ENCODE assay signal across 1 cellular context in the genomic region with DNA sequence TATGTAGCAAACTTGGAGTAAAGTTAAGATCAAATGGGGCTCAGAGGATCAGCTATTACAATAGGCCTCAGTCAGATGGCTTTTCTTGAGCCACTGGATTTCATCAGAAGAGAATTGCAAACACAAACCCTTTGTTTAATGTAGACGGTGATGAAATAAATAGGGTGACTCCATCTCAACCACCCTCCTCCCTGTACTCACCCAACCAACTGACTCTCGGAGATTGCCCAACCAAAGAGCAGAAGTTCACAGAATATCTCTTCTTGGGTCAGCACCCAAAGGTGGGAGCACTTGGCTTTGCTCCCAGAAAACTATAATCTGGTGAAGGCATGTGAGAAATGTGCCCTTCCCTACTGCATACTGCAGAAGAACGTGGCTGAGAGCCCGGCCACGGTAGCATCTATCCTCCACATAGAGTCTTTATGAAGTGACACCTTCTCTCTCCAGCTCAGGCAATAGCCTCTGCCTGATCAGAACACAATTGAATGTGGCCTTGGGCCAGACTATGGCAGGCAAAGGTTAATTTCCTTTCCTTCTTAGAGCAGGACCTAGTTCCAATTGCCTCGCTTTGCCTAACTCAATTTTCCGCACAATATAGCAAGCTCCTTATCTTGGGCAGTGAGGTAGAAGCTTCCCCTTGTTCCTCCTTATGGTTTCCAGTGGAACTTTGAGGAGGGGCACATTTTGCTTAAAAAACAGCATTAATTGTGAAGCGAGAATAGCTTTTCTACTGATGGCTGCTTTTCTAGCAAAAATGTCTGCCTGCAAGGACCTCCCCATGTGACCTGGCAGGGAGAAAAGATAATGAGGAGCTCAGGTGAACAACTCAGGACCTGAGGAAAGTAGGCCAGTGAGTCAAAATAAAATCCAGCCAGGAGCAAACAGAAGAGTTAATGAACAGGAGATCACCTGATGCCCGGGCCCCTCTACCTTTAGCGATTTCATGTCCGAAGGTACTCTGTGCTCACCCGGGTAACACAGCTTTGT.
TF ChIP-seq lines count a peak whose summit lies in the region.

No MANE protein-coding gene starts in this region.

TF ChIP-seq in HepG2, 621 proteins besides CTCF, POLR2A, EP300 and RAD21 (continued from another document and continues in another):
- TF ChIP-seq KDM2A (CRISPR knock-in tag; IDR thresholded peaks at IDR 0.05; ENCODE audit: borderline replicate concordance, low read depth), result peak; percentile 57; the same call in 1 of the 2 replicates
- TF ChIP-seq, protein P1, sequence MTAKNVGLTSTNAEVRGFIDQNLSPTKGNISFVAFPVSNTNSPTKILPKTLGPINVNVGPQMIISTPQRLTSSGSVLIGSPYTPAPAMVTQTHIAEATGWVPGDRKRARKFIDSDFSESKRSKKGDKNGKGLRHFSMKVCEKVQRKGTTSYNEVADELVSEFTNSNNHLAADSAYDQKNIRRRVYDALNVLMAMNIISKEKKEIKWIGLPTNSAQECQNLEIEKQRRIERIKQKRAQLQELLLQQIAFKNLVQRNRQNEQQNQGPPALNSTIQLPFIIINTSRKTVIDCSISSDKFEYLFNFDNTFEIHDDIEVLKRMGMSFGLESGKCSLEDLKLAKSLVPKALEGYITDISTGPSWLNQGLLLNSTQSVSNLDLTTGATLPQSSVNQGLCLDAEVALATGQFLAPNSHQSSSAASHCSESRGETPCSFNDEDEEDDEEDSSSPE (CRISPR knock-in tag; IDR thresholded peaks at IDR 0.05), result no peak
- no peak for TF ChIP-seq ZNF776 (CRISPR knock-in tag; IDR thresholded peaks at IDR 0.05)
- peak; percentile 78; the same call in 1 of the 2 replicates for TF ChIP-seq HNF4G (IDR thresholded peaks at IDR 0.05; ENCODE audit: borderline replicate concordance, low read depth, low read length)
- TF ChIP-seq HNF4G (CRISPR knock-in tag; IDR thresholded peaks at IDR 0.05; ENCODE audit: borderline replicate concordance, low read depth), result peak; percentile 67; the same call in 1 of the 2 replicates
- TF ChIP-seq ZNF614 (CRISPR knock-in tag; IDR thresholded peaks at IDR 0.05; ENCODE audit: borderline replicate concordance), result peak; percentile 61; the same call in 1 of the 2 replicates
- no peak for TF ChIP-seq ZNF737 (CRISPR knock-in tag; IDR thresholded peaks at IDR 0.05; ENCODE audit: borderline replicate concordance)
- TF ChIP-seq SNAI1 (CRISPR knock-in tag; IDR thresholded peaks at IDR 0.05; ENCODE audit: borderline replicate concordance), result no peak
- no peak for TF ChIP-seq DR1 (CRISPR knock-in tag; IDR thresholded peaks at IDR 0.05)
- no peak for TF ChIP-seq GABPB1 (CRISPR knock-in tag; IDR thresholded peaks at IDR 0.05)
- TF ChIP-seq, protein P2, sequence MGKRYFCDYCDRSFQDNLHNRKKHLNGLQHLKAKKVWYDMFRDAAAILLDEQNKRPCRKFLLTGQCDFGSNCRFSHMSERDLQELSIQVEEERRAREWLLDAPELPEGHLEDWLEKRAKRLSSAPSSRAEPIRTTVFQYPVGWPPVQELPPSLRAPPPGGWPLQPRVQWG (CRISPR knock-in tag; IDR thresholded peaks at IDR 0.05; ENCODE audit: borderline replicate concordance, low read depth), result no peak
- TF ChIP-seq ZMYM4 (CRISPR knock-in tag; IDR thresholded peaks at IDR 0.05), result peak; percentile 88
- TF ChIP-seq, protein P3, sequence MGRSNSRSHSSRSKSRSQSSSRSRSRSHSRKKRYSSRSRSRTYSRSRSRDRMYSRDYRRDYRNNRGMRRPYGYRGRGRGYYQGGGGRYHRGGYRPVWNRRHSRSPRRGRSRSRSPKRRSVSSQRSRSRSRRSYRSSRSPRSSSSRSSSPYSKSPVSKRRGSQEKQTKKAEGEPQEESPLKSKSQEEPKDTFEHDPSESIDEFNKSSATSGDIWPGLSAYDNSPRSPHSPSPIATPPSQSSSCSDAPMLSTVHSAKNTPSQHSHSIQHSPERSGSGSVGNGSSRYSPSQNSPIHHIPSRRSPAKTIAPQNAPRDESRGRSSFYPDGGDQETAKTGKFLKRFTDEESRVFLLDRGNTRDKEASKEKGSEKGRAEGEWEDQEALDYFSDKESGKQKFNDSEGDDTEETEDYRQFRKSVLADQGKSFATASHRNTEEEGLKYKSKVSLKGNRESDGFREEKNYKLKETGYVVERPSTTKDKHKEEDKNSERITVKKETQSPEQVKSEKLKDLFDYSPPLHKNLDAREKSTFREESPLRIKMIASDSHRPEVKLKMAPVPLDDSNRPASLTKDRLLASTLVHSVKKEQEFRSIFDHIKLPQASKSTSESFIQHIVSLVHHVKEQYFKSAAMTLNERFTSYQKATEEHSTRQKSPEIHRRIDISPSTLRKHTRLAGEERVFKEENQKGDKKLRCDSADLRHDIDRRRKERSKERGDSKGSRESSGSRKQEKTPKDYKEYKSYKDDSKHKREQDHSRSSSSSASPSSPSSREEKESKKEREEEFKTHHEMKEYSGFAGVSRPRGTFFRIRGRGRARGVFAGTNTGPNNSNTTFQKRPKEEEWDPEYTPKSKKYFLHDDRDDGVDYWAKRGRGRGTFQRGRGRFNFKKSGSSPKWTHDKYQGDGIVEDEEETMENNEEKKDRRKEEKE (IDR thresholded peaks at IDR 0.05), result no peak
- peak; percentile 65 for TF ChIP-seq SAP130 (CRISPR knock-in tag; IDR thresholded peaks at IDR 0.05; ENCODE audit: low read depth)
- peak; percentile 68; the same call in 1 of the 2 replicates for TF ChIP-seq MAZ (IDR thresholded peaks at IDR 0.05; ENCODE audit: borderline replicate concordance, low read depth, low read length)
- no peak for TF ChIP-seq MAZ (CRISPR knock-in tag; IDR thresholded peaks at IDR 0.05; ENCODE audit: low read depth)
- TF ChIP-seq, protein P4, sequence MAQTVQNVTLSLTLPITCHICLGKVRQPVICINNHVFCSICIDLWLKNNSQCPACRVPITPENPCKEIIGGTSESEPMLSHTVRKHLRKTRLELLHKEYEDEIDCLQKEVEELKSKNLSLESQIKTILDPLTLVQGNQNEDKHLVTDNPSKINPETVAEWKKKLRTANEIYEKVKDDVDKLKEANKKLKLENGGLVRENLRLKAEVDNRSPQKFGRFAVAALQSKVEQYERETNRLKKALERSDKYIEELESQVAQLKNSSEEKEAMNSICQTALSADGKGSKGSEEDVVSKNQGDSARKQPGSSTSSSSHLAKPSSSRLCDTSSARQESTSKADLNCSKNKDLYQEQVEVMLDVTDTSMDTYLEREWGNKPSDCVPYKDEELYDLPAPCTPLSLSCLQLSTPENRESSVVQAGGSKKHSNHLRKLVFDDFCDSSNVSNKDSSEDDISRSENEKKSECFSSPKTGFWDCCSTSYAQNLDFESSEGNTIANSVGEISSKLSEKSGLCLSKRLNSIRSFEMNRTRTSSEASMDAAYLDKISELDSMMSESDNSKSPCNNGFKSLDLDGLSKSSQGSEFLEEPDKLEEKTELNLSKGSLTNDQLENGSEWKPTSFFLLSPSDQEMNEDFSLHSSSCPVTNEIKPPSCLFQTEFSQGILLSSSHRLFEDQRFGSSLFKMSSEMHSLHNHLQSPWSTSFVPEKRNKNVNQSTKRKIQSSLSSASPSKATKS (CRISPR knock-in tag; IDR thresholded peaks at IDR 0.05), result 0 out of 2 replicates have a peak, but pooled peaks have one; percentile 68
- TF ChIP-seq ZNF709 (CRISPR knock-in tag; IDR thresholded peaks at IDR 0.05), result peak; percentile 71; the same call in 1 of the 2 replicates
- TF ChIP-seq THYN1 (CRISPR knock-in tag; IDR thresholded peaks at IDR 0.05; ENCODE audit: borderline replicate concordance, low read depth), result no peak
- TF ChIP-seq, protein P5, sequence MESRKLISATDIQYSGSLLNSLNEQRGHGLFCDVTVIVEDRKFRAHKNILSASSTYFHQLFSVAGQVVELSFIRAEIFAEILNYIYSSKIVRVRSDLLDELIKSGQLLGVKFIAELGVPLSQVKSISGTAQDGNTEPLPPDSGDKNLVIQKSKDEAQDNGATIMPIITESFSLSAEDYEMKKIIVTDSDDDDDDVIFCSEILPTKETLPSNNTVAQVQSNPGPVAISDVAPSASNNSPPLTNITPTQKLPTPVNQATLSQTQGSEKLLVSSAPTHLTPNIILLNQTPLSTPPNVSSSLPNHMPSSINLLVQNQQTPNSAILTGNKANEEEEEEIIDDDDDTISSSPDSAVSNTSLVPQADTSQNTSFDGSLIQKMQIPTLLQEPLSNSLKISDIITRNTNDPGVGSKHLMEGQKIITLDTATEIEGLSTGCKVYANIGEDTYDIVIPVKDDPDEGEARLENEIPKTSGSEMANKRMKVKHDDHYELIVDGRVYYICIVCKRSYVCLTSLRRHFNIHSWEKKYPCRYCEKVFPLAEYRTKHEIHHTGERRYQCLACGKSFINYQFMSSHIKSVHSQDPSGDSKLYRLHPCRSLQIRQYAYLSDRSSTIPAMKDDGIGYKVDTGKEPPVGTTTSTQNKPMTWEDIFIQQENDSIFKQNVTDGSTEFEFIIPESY (CRISPR knock-in tag; IDR thresholded peaks at IDR 0.05), result peak; percentile 41; the same call in 1 of the 2 replicates
- TF ChIP-seq ATM (IDR thresholded peaks at IDR 0.05; ENCODE audit: borderline replicate concordance), result no peak
- TF ChIP-seq, protein P6, sequence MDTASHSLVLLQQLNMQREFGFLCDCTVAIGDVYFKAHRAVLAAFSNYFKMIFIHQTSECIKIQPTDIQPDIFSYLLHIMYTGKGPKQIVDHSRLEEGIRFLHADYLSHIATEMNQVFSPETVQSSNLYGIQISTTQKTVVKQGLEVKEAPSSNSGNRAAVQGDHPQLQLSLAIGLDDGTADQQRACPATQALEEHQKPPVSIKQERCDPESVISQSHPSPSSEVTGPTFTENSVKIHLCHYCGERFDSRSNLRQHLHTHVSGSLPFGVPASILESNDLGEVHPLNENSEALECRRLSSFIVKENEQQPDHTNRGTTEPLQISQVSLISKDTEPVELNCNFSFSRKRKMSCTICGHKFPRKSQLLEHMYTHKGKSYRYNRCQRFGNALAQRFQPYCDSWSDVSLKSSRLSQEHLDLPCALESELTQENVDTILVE (CRISPR knock-in tag; IDR thresholded peaks at IDR 0.05), result peak; percentile 27; the same call in 1 of the 2 replicates
- 0 out of 2 replicates have a peak, but pooled peaks have one; percentile 62 for TF ChIP-seq ZNF792 (CRISPR knock-in tag; IDR thresholded peaks at IDR 0.05)
- no peak for TF ChIP-seq NFRKB (IDR thresholded peaks at IDR 0.05)
- no peak for TF ChIP-seq ZNF879 (CRISPR knock-in tag; IDR thresholded peaks at IDR 0.05)
- peak; percentile 27; the same call in 1 of the 2 replicates for TF ChIP-seq ZSCAN31 (CRISPR knock-in tag; IDR thresholded peaks at IDR 0.05; ENCODE audit: low read depth)
- TF ChIP-seq, protein P7, sequence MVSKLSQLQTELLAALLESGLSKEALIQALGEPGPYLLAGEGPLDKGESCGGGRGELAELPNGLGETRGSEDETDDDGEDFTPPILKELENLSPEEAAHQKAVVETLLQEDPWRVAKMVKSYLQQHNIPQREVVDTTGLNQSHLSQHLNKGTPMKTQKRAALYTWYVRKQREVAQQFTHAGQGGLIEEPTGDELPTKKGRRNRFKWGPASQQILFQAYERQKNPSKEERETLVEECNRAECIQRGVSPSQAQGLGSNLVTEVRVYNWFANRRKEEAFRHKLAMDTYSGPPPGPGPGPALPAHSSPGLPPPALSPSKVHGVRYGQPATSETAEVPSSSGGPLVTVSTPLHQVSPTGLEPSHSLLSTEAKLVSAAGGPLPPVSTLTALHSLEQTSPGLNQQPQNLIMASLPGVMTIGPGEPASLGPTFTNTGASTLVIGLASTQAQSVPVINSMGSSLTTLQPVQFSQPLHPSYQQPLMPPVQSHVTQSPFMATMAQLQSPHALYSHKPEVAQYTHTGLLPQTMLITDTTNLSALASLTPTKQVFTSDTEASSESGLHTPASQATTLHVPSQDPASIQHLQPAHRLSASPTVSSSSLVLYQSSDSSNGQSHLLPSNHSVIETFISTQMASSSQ (IDR thresholded peaks at IDR 0.05; ENCODE audit: low read depth), result no peak
- TF ChIP-seq, protein P7 (CRISPR knock-in tag; IDR thresholded peaks at IDR 0.05; ENCODE audit: borderline replicate concordance), result peak; percentile 77; the same call in 1 of the 2 replicates
- TF ChIP-seq CREM (IDR thresholded peaks at IDR 0.05), result peak; percentile 88
- TF ChIP-seq CREM (CRISPR knock-in tag; IDR thresholded peaks at IDR 0.05), result no peak
- TF ChIP-seq ZNF234 (CRISPR knock-in tag; conservative IDR thresholded peaks at IDR 0.05), result no peak
- no peak for TF ChIP-seq ZFP82 (CRISPR knock-in tag; IDR thresholded peaks at IDR 0.05; ENCODE audit: borderline replicate concordance)
- TF ChIP-seq ZNF180 (CRISPR knock-in tag; IDR thresholded peaks at IDR 0.05; ENCODE audit: borderline replicate concordance, low read depth), result no peak
- TF ChIP-seq ZNF30 (CRISPR knock-in tag; IDR thresholded peaks at IDR 0.05), result no peak
- TF ChIP-seq ZNF878 (CRISPR knock-in tag; IDR thresholded peaks at IDR 0.05), result no peak
- peak; percentile 67 for TF ChIP-seq ZEB1 (IDR thresholded peaks at IDR 0.05; ENCODE audit: insufficient replicate concordance, low read depth)
- no peak for TF ChIP-seq ZFP36 (IDR thresholded peaks at IDR 0.05; ENCODE audit: borderline replicate concordance, low read depth, low read length, partially characterized antibody)
- no peak for TF ChIP-seq ZSCAN30 (CRISPR knock-in tag; IDR thresholded peaks at IDR 0.05)
- TF ChIP-seq ZNF17 (CRISPR knock-in tag; IDR thresholded peaks at IDR 0.05), result no peak
- TF ChIP-seq ZSCAN21 (CRISPR knock-in tag; IDR thresholded peaks at IDR 0.05; ENCODE audit: borderline replicate concordance), result no peak
- no peak for TF ChIP-seq CENPT (CRISPR knock-in tag; IDR thresholded peaks at IDR 0.05; ENCODE audit: low read depth)
- TF ChIP-seq THAP11 (CRISPR knock-in tag; IDR thresholded peaks at IDR 0.05), result peak; percentile 89
- 0 out of 2 replicates have a peak, but pooled peaks have one; percentile 33 for TF ChIP-seq GATA4 (IDR thresholded peaks at IDR 0.05; ENCODE audit: borderline replicate concordance, low read depth)
- TF ChIP-seq FLYWCH1 (CRISPR knock-in tag; IDR thresholded peaks at IDR 0.05), result no peak
- TF ChIP-seq ZBTB21 (CRISPR knock-in tag; IDR thresholded peaks at IDR 0.05), result no peak
- no peak for TF ChIP-seq NFE2 (CRISPR knock-in tag; IDR thresholded peaks at IDR 0.05)
- peak; percentile 33; the same call in 1 of the 2 replicates for TF ChIP-seq ZNF619 (CRISPR knock-in tag; IDR thresholded peaks at IDR 0.05)
